In genomic region chr11:60631939-60632338, GRCh38 we compare ENCODE assay signal across 27 cellular contexts.
"Had no signal": no experiment of that assay in that cellular context is flagged by ENCODE, and none has a peak within 500 bp of the region (broad histone marks: within the 10 kb centered on the region; RNA-seq: fewer than 3 reads in every experiment).

No MANE protein-coding gene starts in this region.

- H3K27ac ChIP-seq: epithelial cell of prostate, esophagus muscularis mucosa, gastrocnemius medialis, left ventricle myocardium inferior, lower lobe of right lung, parathyroid adenoma, psoas muscle, right lobe of liver, spleen, testis, transverse colon, uterus had no signal

- H3K27me3 Mint-ChIP-seq: dendritic cell treated with granulocyte-macrophage colony-stimulating factor and Interleukin-4, amounts not matched to agents 40 ng/mL and 50 ng/mL, for 4 days had no signal

- H3K4me3 Mint-ChIP-seq: dendritic cell treated with granulocyte-macrophage colony-stimulating factor and Interleukin-4, amounts not matched to agents 40 ng/mL and 50 ng/mL, for 4 days; effector memory CD8-positive, alpha-beta T cell; immature natural killer cell; nephron; stimulated activated naive B cell treated with anti-CD40 and anti-IgM and Interleukin-4, amounts not matched to agents 10 μg/mL and 1 μg/mL and 100 μg/mL, for 72 hours; stimulated activated naive CD8-positive, alpha-beta T cell treated with anti-CD3 and anti-CD28 coated beads, Interleukin-15, amount 100 ng/mL, for 72 hours had no signal

- H3K79me2 ChIP-seq: parathyroid adenoma had no signal

- H3K9me3 Mint-ChIP-seq: dendritic cell treated with granulocyte-macrophage colony-stimulating factor and Interleukin-4, amounts not matched to agents 40 ng/mL and 50 ng/mL, for 4 days; effector memory CD8-positive, alpha-beta T cell; stimulated activated naive B cell treated with anti-CD40 and anti-IgM and Interleukin-4, amounts not matched to agents 10 μg/mL and 1 μg/mL and 100 μg/mL, for 72 hours; stimulated activated naive CD8-positive, alpha-beta T cell treated with anti-CD3 and anti-CD28 coated beads, Interleukin-15, amount 100 ng/mL, for 72 hours had no signal

- ATAC-seq: effector memory CD8-positive, alpha-beta T cell; gastrocnemius medialis; left cardiac atrium; lower lobe of right lung; psoas muscle; right lobe of liver; stimulated activated naive B cell treated with anti-CD40 and anti-IgM and Interleukin-4, amounts not matched to agents 10 μg/mL and 1 μg/mL and 100 μg/mL, for 72 hours; stimulated activated naive CD8-positive, alpha-beta T cell treated with anti-CD3 and anti-CD28 coated beads, Interleukin-15, amount 100 ng/mL, for 72 hours had no signal

- H3K36me3 Mint-ChIP-seq: immature natural killer cell; stimulated activated naive B cell treated with anti-CD40 and anti-IgM and Interleukin-4, amounts not matched to agents 10 μg/mL and 1 μg/mL and 100 μg/mL, for 72 hours had no signal

- H3K4me3 ChIP-seq: esophagus muscularis mucosa, gastrocnemius medialis, left ventricle myocardium inferior, lower lobe of right lung, psoas muscle, right lobe of liver, spleen, testis, transverse colon, uterus had no signal

- H3K4me1 Mint-ChIP-seq: immature natural killer cell; nephron; stimulated activated naive CD8-positive, alpha-beta T cell treated with anti-CD3 and anti-CD28 coated beads, Interleukin-15, amount 100 ng/mL, for 72 hours had no signal

- H3K9ac ChIP-seq: parathyroid adenoma had no signal

- H3K27me3 ChIP-seq: esophagus muscularis mucosa, gastrocnemius medialis, right lobe of liver, spleen, testis, uterus had no signal

- DNase-seq: effector memory CD8-positive, alpha-beta T cell; gastrocnemius medialis; glutamatergic neuron; immature natural killer cell; kidney; left cardiac atrium; left ventricle myocardium inferior; lower lobe of right lung; mesenchymal stem cell; midbrain; psoas muscle; retina; right lobe of liver; spleen; stimulated activated CD4-positive, alpha-beta T cell treated with anti-CD3 and anti-CD28 coated beads, Interleukin-15, amount 100 ng/mL, for 24 hours; stimulated activated CD4-positive, alpha-beta T cell treated with anti-CD3 and anti-CD28 coated beads, Interleukin-2, amount 100 ng/mL, for 24 hours; stimulated activated CD4-positive, alpha-beta T cell treated with anti-CD3 and anti-CD28 coated beads, Interleukin-4, amount 100 ng/mL, for 4 hours; stimulated activated naive B cell treated with anti-CD40 and anti-IgM and Interleukin-4, amounts not matched to agents 10 μg/mL and 1 μg/mL and 100 μg/mL, for 72 hours; stimulated activated naive CD8-positive, alpha-beta T cell treated with anti-CD3 and anti-CD28 coated beads, Interleukin-15, amount 100 ng/mL, for 72 hours; testis; transverse colon; uterus had no signal

- H3K4me1 ChIP-seq: esophagus muscularis mucosa, gastrocnemius medialis, left ventricle myocardium inferior, lower lobe of right lung, parathyroid adenoma, psoas muscle, right lobe of liver, testis, transverse colon, uterus had no signal

- H2AFZ ChIP-seq: parathyroid adenoma had no signal

- H3K27ac Mint-ChIP-seq: dendritic cell treated with granulocyte-macrophage colony-stimulating factor and Interleukin-4, amounts not matched to agents 40 ng/mL and 50 ng/mL, for 4 days; effector memory CD8-positive, alpha-beta T cell; immature natural killer cell; nephron; stimulated activated naive B cell treated with anti-CD40 and anti-IgM and Interleukin-4, amounts not matched to agents 10 μg/mL and 1 μg/mL and 100 μg/mL, for 72 hours; stimulated activated naive CD8-positive, alpha-beta T cell treated with anti-CD3 and anti-CD28 coated beads, Interleukin-15, amount 100 ng/mL, for 72 hours had no signal
